23 cellular contexts compared by ENCODE assay signal in genomic region chr15:62528505-62528904, GRCh38.
"Had no signal": no experiment of that assay in that cellular context is flagged by ENCODE, and none has a peak within 500 bp of the region (broad histone marks: within the 10 kb centered on the region; RNA-seq: fewer than 3 reads in every experiment).

No MANE protein-coding gene starts in this region.

- ATAC-seq: activated CD4-positive, CD25-positive, alpha-beta regulatory T cell treated with anti-CD3 and anti-CD28 coated beads, Interleukin-2, amount 50 U/mL, for 24 hours; activated CD8-positive, alpha-beta T cell treated with anti-CD3 and anti-CD28 coated beads for 36 hours; activated T-cell treated with anti-CD3 and anti-CD28 coated beads, Interleukin-2, amount 50 U/mL, for 72 hours; T-cell had no signal

- H3K4me3 Mint-ChIP-seq: activated CD8-positive, alpha-beta T cell treated with anti-CD3 and anti-CD28 coated beads for 36 hours; activated naive CD4-positive, alpha-beta T cell treated with anti-CD3 and anti-CD28 coated beads, Interleukin-2, amount 10 ng/mL, durations not matched to agents 7 days and 5 days; activated naive CD8-positive, alpha-beta T cell treated with anti-CD3 and anti-CD28 coated beads for 36 hours; activated T-cell treated with anti-CD3 and anti-CD28 coated beads, Interleukin-2, amount 50 U/mL, for 72 hours; T-cell had no signal

- H3K9me3 Mint-ChIP-seq: activated CD8-positive, alpha-beta T cell treated with anti-CD3 and anti-CD28 coated beads for 36 hours; activated naive CD4-positive, alpha-beta T cell treated with anti-CD3 and anti-CD28 coated beads, Interleukin-2, amount 10 ng/mL, durations not matched to agents 7 days and 5 days; activated naive CD8-positive, alpha-beta T cell treated with anti-CD3 and anti-CD28 coated beads for 36 hours; activated T-cell treated with anti-CD3 and anti-CD28 coated beads, Interleukin-2, amount 50 U/mL, for 72 hours; activated T-helper 2 cell treated with anti-CD3 and anti-CD28 coated beads, Interferon-gamma antibody, Interleukin-2, Interleukin-4, amounts not matched to agents 10 μg/mL and 5 μg/mL and 100 μg/mL, durations not matched to agents 14 hours and 24 hours and 36 hours; T-cell had no signal

- H3K27me3 Mint-ChIP-seq: activated naive CD8-positive, alpha-beta T cell treated with anti-CD3 and anti-CD28 coated beads for 36 hours had no signal

- H3K4me1 Mint-ChIP-seq: activated naive CD4-positive, alpha-beta T cell treated with anti-CD3 and anti-CD28 coated beads, Interleukin-2, amount 10 ng/mL, durations not matched to agents 7 days and 5 days; activated naive CD8-positive, alpha-beta T cell treated with anti-CD3 and anti-CD28 coated beads for 36 hours; T-cell had no signal

- H3K36me3 Mint-ChIP-seq: activated naive CD4-positive, alpha-beta T cell treated with anti-CD3 and anti-CD28 coated beads, Interleukin-2, amount 10 ng/mL, durations not matched to agents 7 days and 5 days; activated naive CD8-positive, alpha-beta T cell treated with anti-CD3 and anti-CD28 coated beads for 36 hours; T-cell had no signal

- DNase-seq: activated CD4-positive, alpha-beta T cell treated with anti-CD3 and anti-CD28 coated beads for 4 hours; activated CD8-positive, alpha-beta memory T cell treated with anti-CD3 and anti-CD28 coated beads, Interleukin-2, amount 50 U/mL, for 4 hours; activated CD8-positive, alpha-beta T cell treated with anti-CD3 and anti-CD28 coated beads for 36 hours; activated gamma-delta T cell treated with Interleukin-2 at 50 U/mL for 16 hours; activated naive CD4-positive, alpha-beta T cell treated with anti-CD3 and anti-CD28 coated beads, Interleukin-2, amount 10 ng/mL, durations not matched to agents 7 days and 5 days; activated naive CD8-positive, alpha-beta T cell treated with anti-CD3 and anti-CD28 coated beads for 36 hours; activated T-cell treated with anti-CD3 and anti-CD28 coated beads, Interleukin-2, amount 50 U/mL, for 72 hours; brain microvascular endothelial cell; MV-4-11; NCI-H1092 treated with DMSO at 0.1 percent for 48 hours; NCI-H1417 treated with DMSO at 0.1 percent for 48 hours; NCI-H1694; NCI-H2029 treated with DMSO at 0.1 percent for 48 hours; NCI-H345; NCI-H510A; NCI-H526 treated with DMSO at 0.1 percent for 48 hours; PC-9; SHP77 treated with DMSO at 0.1 percent for 48 hours; T-cell; T-helper 2 cell; T1000 had no signal

- H3K27ac Mint-ChIP-seq: activated CD8-positive, alpha-beta T cell treated with anti-CD3 and anti-CD28 coated beads for 36 hours; activated naive CD4-positive, alpha-beta T cell treated with anti-CD3 and anti-CD28 coated beads, Interleukin-2, amount 10 ng/mL, durations not matched to agents 7 days and 5 days; activated naive CD8-positive, alpha-beta T cell treated with anti-CD3 and anti-CD28 coated beads for 36 hours; activated T-cell treated with anti-CD3 and anti-CD28 coated beads, Interleukin-2, amount 50 U/mL, for 72 hours; activated T-helper 2 cell treated with anti-CD3 and anti-CD28 coated beads, Interferon-gamma antibody, Interleukin-2, Interleukin-4, amounts not matched to agents 10 μg/mL and 5 μg/mL and 100 μg/mL, durations not matched to agents 14 hours and 24 hours and 36 hours; T-cell had no signal
